ENCODE assay signal across 21 cellular contexts in the genomic region with DNA sequence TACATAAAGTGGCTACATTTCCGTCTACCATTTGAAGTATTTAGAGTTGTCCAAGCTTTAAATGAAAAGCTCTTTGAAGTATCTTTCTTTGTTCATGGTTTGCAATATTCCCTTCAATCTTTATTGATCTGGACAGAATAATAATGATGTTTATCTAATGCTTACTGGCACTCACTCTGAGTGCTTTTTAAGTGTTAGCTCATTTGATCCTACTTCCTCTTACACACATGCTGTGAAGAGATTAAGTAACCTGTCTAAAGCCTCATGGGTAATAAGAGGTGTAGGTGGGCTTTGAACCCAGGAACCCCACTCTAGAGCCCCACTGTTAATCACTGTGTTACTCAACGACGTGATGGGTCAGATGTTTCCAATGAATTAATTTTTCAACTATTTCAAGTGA. TPM values are rescaled to one million over a fixed set of nuclear protein-coding genes. Genes with fewer than 3 reads are reported as not detected.
A peak's percentile ranks its signal among the peaks of the same experiment; 100 is the strongest.
DNase-seq lines count a peak whose midpoint lies in the region; ATAC-seq and TF ChIP-seq lines count a peak whose summit lies in the region.
"Had no signal": no experiment of that assay in that cellular context is flagged by ENCODE, and none has a peak within 500 bp of the region (broad histone marks: within the 10 kb centered on the region; RNA-seq: fewer than 3 reads in every experiment).

No MANE protein-coding gene starts in this region.

- ATAC-seq in mucosa of descending colon (peak; percentile 15), GM21447 (IDR thresholded peaks at IDR 0.05; ENCODE audit: unreplicated experiment) (no peak)
- ATAC-seq: activated CD8-positive, alpha-beta T cell treated with anti-CD3 and anti-CD28 coated beads for 36 hours; gastrocnemius medialis; K562; left lung; WTC11 had no signal

- no peaks in the 10 kb centered on the region for H4K20me1 ChIP-seq in GM23248 (ENCODE audit: insufficient read depth)

- H3K4me1 ChIP-seq in ACC112 (ENCODE audit: control insufficient read depth, insufficient read depth, low read length, unreplicated experiment): peaks cover 51% of the 10 kb centered on the region
- peaks cover 55% of the 10 kb centered on the region for H3K4me1 ChIP-seq in GM23248 (ENCODE audit: insufficient read depth)
- peaks cover 43% of the 10 kb centered on the region for H3K4me1 ChIP-seq in adipocyte (ENCODE audit: control insufficient read depth, insufficient read depth, low read length)
- H3K4me1 ChIP-seq in mucosa of descending colon (ENCODE audit: low read depth): peaks cover 36% of the 10 kb centered on the region
- H3K4me1 ChIP-seq in A673 (ENCODE audit: insufficient read depth, low read length, poor library complexity, severe bottlenecking): peaks cover 12% of the 10 kb centered on the region
- H3K4me1 ChIP-seq: gastrocnemius medialis, vagina had no signal

- peaks cover 44% of the 10 kb centered on the region for H3F3A ChIP-seq in GM23248 (ENCODE audit: insufficient read depth)

- H3K36me3 ChIP-seq in ACC112 (ENCODE audit: insufficient read depth, low read length) (no peaks in the 10 kb centered on the region), GM23248 (ENCODE audit: low read depth) (no peaks in the 10 kb centered on the region), adipocyte (ENCODE audit: control insufficient read depth, insufficient read depth, low read length, severe bottlenecking) (no peaks in the 10 kb centered on the region), mucosa of descending colon (ENCODE audit: low read depth) (no peaks in the 10 kb centered on the region), A673 (ENCODE audit: insufficient read depth, low read length, poor library complexity, severe bottlenecking) (no peaks in the 10 kb centered on the region), MG63 (no peaks in the 10 kb centered on the region)
- H3K36me3 ChIP-seq: gastrocnemius medialis, left lung, vagina had no signal

- CTCF ChIA-PET in A673 (lab: Charles Lee): no interaction called here

- in situ Hi-C loops in GM23248 (cut with MboI): no loop called here

- H2AFZ ChIP-seq in ACC112 (ENCODE audit: low read length, unreplicated experiment) (peak overlapping the region; percentile 89), GM23248 (peak overlapping the region; percentile 71; the same call in 1 of the 2 replicates)

- no peaks in the 10 kb centered on the region for H3K9me3 ChIP-seq in GM23248 (ENCODE audit: low read depth)
- no peaks in the 10 kb centered on the region for H3K9me3 ChIP-seq in adipocyte (ENCODE audit: control insufficient read depth, low read length)
- H3K9me3 ChIP-seq in mucosa of descending colon: no peaks in the 10 kb centered on the region
- no peaks in the 10 kb centered on the region for H3K9me3 ChIP-seq in A673 (ENCODE audit: low read depth, low read length, poor library complexity, severe bottlenecking)
- H3K9me3 ChIP-seq in MG63: no peaks in the 10 kb centered on the region
- H3K9me3 ChIP-seq: gastrocnemius medialis, left lung, vagina had no signal

- POLR2A ChIA-PET in A673 (lab: Charles Lee; ENCODE audit: low non-redundant PET): no interaction called here

- no peak for TF ChIP-seq CTCF in mucosa of descending colon (IDR thresholded peaks at IDR 0.05)
- TF ChIP-seq CTCF in A673 (conservative IDR thresholded peaks at IDR 0.05; ENCODE audit: low read depth, low read length): no peak

- H3K4me3 ChIP-seq in ACC112 (ENCODE audit: low read depth, low read length) (no peak overlapping the region), GM23248 (no peak overlapping the region), adipocyte (ENCODE audit: low read length) (no peak overlapping the region), mucosa of descending colon (no peak overlapping the region), A673 (ENCODE audit: low read depth, low read length, poor library complexity, severe bottlenecking) (no peak overlapping the region), MG63 (no peak overlapping the region)
- H3K4me3 ChIP-seq: gastrocnemius medialis, K562, left lung, vagina had no signal

- peak overlapping the region; percentile 54; the same call in 1 of the 2 replicates for H3K9ac ChIP-seq in GM23248
- peak overlapping the region; percentile 76 for H3K9ac ChIP-seq in adipocyte (ENCODE audit: low read length)

- H3K9me2 ChIP-seq in GM23248 (ENCODE audit: insufficient read depth): no peaks in the 10 kb centered on the region

- H3K27me3 ChIP-seq in ACC112 (ENCODE audit: insufficient read depth, low read length) (no peaks in the 10 kb centered on the region), GM23248 (replicated peaks; ENCODE audit: insufficient read depth) (no peaks in the 10 kb centered on the region), adipocyte (replicated peaks; ENCODE audit: control insufficient read depth, insufficient read depth, low read length) (no peaks in the 10 kb centered on the region), A673 (replicated peaks; ENCODE audit: insufficient read depth, low read depth, low read length, poor library complexity) (no peaks in the 10 kb centered on the region), MG63 (no peaks in the 10 kb centered on the region)
- H3K27me3 ChIP-seq: gastrocnemius medialis, left lung, vagina had no signal

- intact Hi-C loops in mucosa of descending colon (cut with DNase I, micrococcal nuclease) (no loop called here), A673 (cut with micrococcal nuclease; ENCODE audit: unreplicated experiment) (loop anchor here (10.0 kb wide), 1 partner anchor 298 kb away; no protein-coding TSS in a partner anchor)

- peak overlapping the region; percentile 79 for H3K4me2 ChIP-seq in GM23248 (ENCODE audit: unreplicated experiment)

- no TSS peak for BruUV-seq in A673 (replicated peaks; lab: Mats Ljungman, UMichigan)

- H3K79me2 ChIP-seq in ACC112 (ENCODE audit: control insufficient read depth, insufficient read depth, low read length, unreplicated experiment) (no peaks in the 10 kb centered on the region), GM23248 (ENCODE audit: insufficient read depth) (no peaks in the 10 kb centered on the region)

- H3K27ac ChIP-seq in ACC112 (ENCODE audit: low read depth, low read length): peak overlapping the region; percentile 75
- H3K27ac ChIP-seq in GM23248: peak overlapping the region; percentile 61
- H3K27ac ChIP-seq in A673 (ENCODE audit: low read depth, low read length, poor library complexity, severe bottlenecking): no peak overlapping the region
- H3K27ac ChIP-seq: gastrocnemius medialis, left lung had no signal

- WGBS in GM23248 (ENCODE audit: low coverage in 1 of 2, low lambda C conversion rate in 2 of 2, missing lambda C conversion rate in 2 of 2), 2 experiments: 37 to 43% methylated on average over 3 of the region's 3 CpGs

- DNase-seq in GM23248 (no peak), adipocyte (ENCODE audit: low read depth) (no peak), mucosa of descending colon (no peak), CD1c-positive myeloid dendritic cell (ENCODE audit: extremely low spot score) (no peak), A673 (ENCODE audit: low spot score) (no peak), MG63 (no peak)
- DNase-seq: activated CD8-positive, alpha-beta T cell treated with anti-CD3 and anti-CD28 coated beads for 36 hours; activated naive CD8-positive, alpha-beta T cell treated with anti-CD3 and anti-CD28 coated beads for 36 hours; gastrocnemius medialis; H7; left lung; NCI-H1105 treated with DMSO at 0.1 percent for 48 hours; NCI-H226; posterior cingulate gyrus; Right ventricle myocardium superior; stimulated activated CD4-positive, alpha-beta T cell treated with anti-CD3 and anti-CD28 coated beads, Interleukin-2, amount 100 ng/mL, for 48 hours had no signal

RNA-seq across cellular contexts. Expression of a gene that starts 31.1 kb away (rescaled TPM):
- total RNA-seq in GM23248 (2014; rRNA removed; shearing (Covaris generic)): 128 and 1,101 TPM in 2 replicates
- polyA plus RNA-seq in GM23248 (2016; fragmentation: Nextera tagmentation; extraction: Ambion mirVana): 129 and 133 TPM in 2 replicates
- total RNA-seq in mucosa of descending colon: 100 to 1,000 TPM; 109 to 165 (median 141) TPM
- total RNA-seq in A673 (2021): 80.5 and 82.9 TPM in 2 replicates
- 14.1 and 40.2 TPM in 2 replicates for total RNA-seq in MG63 (2014; rRNA removed; shearing (Covaris generic); ENCODE audit: low replicate concordance)

RNA-seq across cellular contexts. Expression of a gene that starts 53.3 kb away (rescaled TPM):
- total RNA-seq in GM23248 (2014; rRNA removed; shearing (Covaris generic)): 108 and 115 TPM in 2 replicates
- 48.1 and 48.2 TPM in 2 replicates for polyA plus RNA-seq in GM23248 (2016; fragmentation: Nextera tagmentation; extraction: Ambion mirVana)
- total RNA-seq in mucosa of descending colon (10 to 100 TPM; 66.6 to 97.7 (median 87.5) TPM), A673 (2021) (65.4 and 72.5 TPM in 2 replicates)
- total RNA-seq in MG63 (2014; rRNA removed; shearing (Covaris generic); ENCODE audit: low replicate concordance): 63.4 and 130 TPM in 2 replicates
